ENCODE assay signal across 9 cellular contexts in genomic region chr14:92540472-92541048, GRCh38. TPM values are rescaled to one million over a fixed set of nuclear protein-coding genes. Genes with fewer than 3 reads are reported as not detected.
DNase-seq lines count a peak whose midpoint lies in the region; ATAC-seq, FAIRE-seq and TF ChIP-seq lines count a peak whose summit lies in the region.
"Had no signal": no experiment of that assay in that cellular context is flagged by ENCODE, and none has a peak within 500 bp of the region (broad histone marks: within the 10 kb centered on the region; RNA-seq: fewer than 3 reads in every experiment).

No MANE protein-coding gene starts in this region.

- H3K4me1 ChIP-seq in parathyroid adenoma = no peaks in the 10 kb centered on the region

- H3K27me3 Mint-ChIP-seq in T-cell = no peaks in the 10 kb centered on the region
- peaks cover 3% of the 10 kb centered on the region for H3K27me3 Mint-ChIP-seq in activated naive CD4-positive, alpha-beta T cell treated with anti-CD3 and anti-CD28 coated beads for 36 hours (ENCODE audit: low read depth)

- CTCF ChIA-PET in T-cell (lab: Charles Lee) = no interaction called here
- CTCF ChIA-PET in activated naive CD4-positive, alpha-beta T cell treated with anti-CD3 and anti-CD28 coated beads for 36 hours (lab: Charles Lee) = interaction anchor here (0.6 to 2.1 kb wide), 2 partner anchors 46 to 131 kb away, joined by 4 to 5 read pairs; no protein-coding TSS in a partner anchor

- no peak overlapping the region for H3K4me3 ChIP-seq in parathyroid adenoma (ENCODE audit: low read depth, low read length)

- no peak for TF ChIP-seq CTCF in parathyroid adenoma (IDR thresholded peaks at IDR 0.05)

- H3K27me3 ChIP-seq in parathyroid adenoma (ENCODE audit: control insufficient read depth, insufficient read depth, low read length) = no peaks in the 10 kb centered on the region

- no peak overlapping the region for H3K4me2 ChIP-seq in parathyroid adenoma (ENCODE audit: low read length)

- ATAC-seq in T-cell (replicated peaks in 1 of 4) = no peak
- ATAC-seq in HG02938 (IDR thresholded peaks at IDR 0.05; ENCODE audit: unreplicated experiment) = no peak
- no peak for ATAC-seq in GM19023 (IDR thresholded peaks at IDR 0.05; ENCODE audit: unreplicated experiment)

- no peak for TF ChIP-seq POLR2A in H54 (IDR thresholded peaks at IDR 0.05; ENCODE audit: low read depth, low read length)

- DNase-seq in H54 (ENCODE audit: insufficient read length, low spot score) (peak; percentile 75), T-cell (no peak), foreskin melanocyte (peak; percentile 53)
- no peak for DNase-seq in activated CD8-positive, alpha-beta memory T cell treated with anti-CD3 and anti-CD28 coated beads for 24 hours
- no peak for DNase-seq in activated naive CD4-positive, alpha-beta T cell treated with anti-CD3 and anti-CD28 coated beads for 36 hours

- peak overlapping the region; percentile 24 for H3K27ac ChIP-seq in parathyroid adenoma

- peaks cover 44 to 62% (median 61%) of the 10 kb centered on the region in 3 donors for H3K4me1 Mint-ChIP-seq in T-cell
- peaks cover 36% of the 10 kb centered on the region for H3K4me1 Mint-ChIP-seq in activated naive CD4-positive, alpha-beta T cell treated with anti-CD3 and anti-CD28 coated beads for 36 hours (ENCODE audit: low read depth)

- FAIRE-seq in H54 (lab: Jason Lieb, UNC) = peak; percentile 100

- peak overlapping the region; percentile 72 to 79 for H3K27ac Mint-ChIP-seq in T-cell
- H3K27ac Mint-ChIP-seq in activated naive CD4-positive, alpha-beta T cell treated with anti-CD3 and anti-CD28 coated beads for 36 hours = no peak overlapping the region
- H3K27ac Mint-ChIP-seq: T-helper 1 cell treated with Interleukin-12 subunit alpha and Interleukin-12 subunit beta and Interleukin-4 antibody, amounts not matched to agents 30 μg/mL and 1 μg/mL, for 36 hours had no signal

- no peak overlapping the region for H2AFZ ChIP-seq in parathyroid adenoma

- no peaks in the 10 kb centered on the region for H3K36me3 ChIP-seq in parathyroid adenoma (ENCODE audit: control insufficient read depth, insufficient read depth, low read length)

- no peak overlapping the region for H3K9ac ChIP-seq in parathyroid adenoma

- H3K36me3 Mint-ChIP-seq in T-cell = no peaks in the 10 kb centered on the region
- no peaks in the 10 kb centered on the region for H3K36me3 Mint-ChIP-seq in activated naive CD4-positive, alpha-beta T cell treated with anti-CD3 and anti-CD28 coated beads for 36 hours (ENCODE audit: low read depth)

- peak overlapping the region in 2 of 3 donors; percentile 31 to 52 for H3K4me3 Mint-ChIP-seq in T-cell
- no peak overlapping the region for H3K4me3 Mint-ChIP-seq in activated naive CD4-positive, alpha-beta T cell treated with anti-CD3 and anti-CD28 coated beads for 36 hours
- H3K4me3 Mint-ChIP-seq: T-helper 1 cell treated with Interleukin-12 subunit alpha and Interleukin-12 subunit beta and Interleukin-4 antibody, amounts not matched to agents 30 μg/mL and 1 μg/mL, for 36 hours had no signal

- no peaks in the 10 kb centered on the region for H3K9me3 ChIP-seq in parathyroid adenoma (ENCODE audit: control insufficient read depth, low read length)

- intact Hi-C loops in activated naive CD4-positive, alpha-beta T cell treated with anti-CD3 and anti-CD28 coated beads for 36 hours (cut with micrococcal nuclease) = no loop called here

- POLR2A ChIA-PET in T-cell (lab: Charles Lee) = no interaction called here

- H3K9me3 Mint-ChIP-seq in T-cell = no peaks in the 10 kb centered on the region
- H3K9me3 Mint-ChIP-seq in activated naive CD4-positive, alpha-beta T cell treated with anti-CD3 and anti-CD28 coated beads for 36 hours = peaks cover 1% of the 10 kb centered on the region
- H3K9me3 Mint-ChIP-seq: T-helper 1 cell treated with Interleukin-12 subunit alpha and Interleukin-12 subunit beta and Interleukin-4 antibody, amounts not matched to agents 30 μg/mL and 1 μg/mL, for 36 hours had no signal

- peaks cover 2% of the 10 kb centered on the region for H3K79me2 ChIP-seq in parathyroid adenoma

RNA-seq across cellular contexts. Expression of gene RIN3, which starts 27.0 kb away (rescaled TPM):
- 100 to 1,000 TPM in 2 of 5 donors, 10 to 100 TPM in 3; 89.9 to 107 (median 97.0) TPM for total RNA-seq in T-cell
- 10 to 100 TPM; 15.8 to 16.0 TPM for total RNA-seq in activated naive CD4-positive, alpha-beta T cell treated with anti-CD3 and anti-CD28 coated beads for 36 hours

Comparison
In these comparisons a context has a peak if more than half of its experiments do, and no peak if none do; other contexts are left out.
1. DNase-seq: peak in H54 (single experiment) and foreskin melanocyte (single experiment); none in T-cell (0 of 34), activated CD8-positive, alpha-beta memory T cell treated with anti-CD3 and anti-CD28 coated beads for 24 hours (single experiment) and activated naive CD4-positive, alpha-beta T cell treated with anti-CD3 and anti-CD28 coated beads for 36 hours (single experiment).
2. RNA of gene RIN3, which starts 27.0 kb away (total RNA-seq): 89.9 to 107 TPM in T-cell; 15.8 to 16.0 TPM in activated naive CD4-positive, alpha-beta T cell treated with anti-CD3 and anti-CD28 coated beads for 36 hours; every median in the first group is over 4 times any median in the second.